Comparison of ENCODE assay signal across 20 cellular contexts in genomic region chr9:31325778-31326177, GRCh38.
DNase-seq lines count a peak whose midpoint lies in the region; ATAC-seq and TF ChIP-seq lines count a peak whose summit lies in the region.
"Had no signal": no experiment of that assay in that cellular context is flagged by ENCODE, and none has a peak within 500 bp of the region (broad histone marks: within the 10 kb centered on the region; RNA-seq: fewer than 3 reads in every experiment).

No MANE protein-coding gene starts in this region.

- peaks cover 0 to 6% (median 0%) of the 10 kb centered on the region in 8 donors for H3K9me3 Mint-ChIP-seq in CD4-positive, alpha-beta memory T cell
- H3K9me3 Mint-ChIP-seq in T-cell: peaks cover 0 to 6% (median 0%) of the 10 kb centered on the region in 3 donors
- H3K9me3 Mint-ChIP-seq in osteocyte (ENCODE audit: unreplicated experiment): no peaks in the 10 kb centered on the region
- peaks cover 7% of the 10 kb centered on the region for H3K9me3 Mint-ChIP-seq in activated CD4-positive, alpha-beta memory T cell treated with anti-CD3 and anti-CD28 coated beads, Interleukin-2, amount 10 ng/mL, durations not matched to agents 7 days and 5 days

- intact Hi-C loops in CD4-positive, alpha-beta memory T cell (cut with micrococcal nuclease): no loop called here
- intact Hi-C loops in sigmoid colon (cut with DNase I): no loop called here

- peaks cover 28 to 54% (median 39%) of the 10 kb centered on the region in 4 donors for H3K4me1 Mint-ChIP-seq in CD4-positive, alpha-beta memory T cell
- peaks cover 32 to 39% (median 35%) of the 10 kb centered on the region in 3 donors for H3K4me1 Mint-ChIP-seq in T-cell
- no peaks in the 10 kb centered on the region for H3K4me1 Mint-ChIP-seq in osteocyte (ENCODE audit: unreplicated experiment)
- H3K4me1 Mint-ChIP-seq in activated CD4-positive, alpha-beta memory T cell treated with anti-CD3 and anti-CD28 coated beads, Interleukin-2, amount 10 ng/mL, durations not matched to agents 7 days and 5 days: peaks cover 13% of the 10 kb centered on the region

- no peak overlapping the region for H3K4me3 Mint-ChIP-seq in CD4-positive, alpha-beta memory T cell
- H3K4me3 Mint-ChIP-seq in T-cell (no peak overlapping the region), osteocyte (ENCODE audit: unreplicated experiment) (no peak overlapping the region)
- no peak overlapping the region for H3K4me3 Mint-ChIP-seq in activated CD4-positive, alpha-beta memory T cell treated with anti-CD3 and anti-CD28 coated beads, Interleukin-2, amount 10 ng/mL, durations not matched to agents 7 days and 5 days

- peaks cover 36% of the 10 kb centered on the region for H3K4me1 ChIP-seq in CD4-positive, alpha-beta memory T cell (ENCODE audit: insufficient read depth, low read length)
- H3K4me1 ChIP-seq in sigmoid colon: no peaks in the 10 kb centered on the region
- H3K4me1 ChIP-seq: A549, BE2C had no signal

- H3K36me3 Mint-ChIP-seq in CD4-positive, alpha-beta memory T cell: no peaks in the 10 kb centered on the region
- no peaks in the 10 kb centered on the region for H3K36me3 Mint-ChIP-seq in T-cell
- H3K36me3 Mint-ChIP-seq in osteocyte (ENCODE audit: unreplicated experiment): no peaks in the 10 kb centered on the region
- peaks cover 2% of the 10 kb centered on the region for H3K36me3 Mint-ChIP-seq in activated CD4-positive, alpha-beta memory T cell treated with anti-CD3 and anti-CD28 coated beads, Interleukin-2, amount 10 ng/mL, durations not matched to agents 7 days and 5 days (ENCODE audit: low read depth)

- TF ChIP-seq EP300 in sigmoid colon (IDR thresholded peaks at IDR 0.05): no peak

- no peak for TF ChIP-seq POLR2A in sigmoid colon (IDR thresholded peaks at IDR 0.05)

- peak overlapping the region in 5 of 7 donors; percentile 11 to 84 (median 41) for H3K27ac Mint-ChIP-seq in CD4-positive, alpha-beta memory T cell
- H3K27ac Mint-ChIP-seq in T-cell (peak overlapping the region; percentile 85 to 89), osteocyte (ENCODE audit: unreplicated experiment) (no peak overlapping the region)
- H3K27ac Mint-ChIP-seq in activated CD4-positive, alpha-beta memory T cell treated with anti-CD3 and anti-CD28 coated beads, Interleukin-2, amount 10 ng/mL, durations not matched to agents 7 days and 5 days: no peak overlapping the region

- H3K27me3 Mint-ChIP-seq in CD4-positive, alpha-beta memory T cell: no peaks in the 10 kb centered on the region
- H3K27me3 Mint-ChIP-seq in T-cell (no peaks in the 10 kb centered on the region), osteocyte (ENCODE audit: unreplicated experiment) (peaks cover 11% of the 10 kb centered on the region)
- no peaks in the 10 kb centered on the region for H3K27me3 Mint-ChIP-seq in activated CD4-positive, alpha-beta memory T cell treated with anti-CD3 and anti-CD28 coated beads, Interleukin-2, amount 10 ng/mL, durations not matched to agents 7 days and 5 days

- DNase-seq in Ammon's horn (ENCODE audit: low spot score): peak; percentile 3
- no peak for DNase-seq in CD4-positive, alpha-beta memory T cell
- no peak for DNase-seq in T-cell
- DNase-seq in sigmoid colon: peak; percentile 57
- DNase-seq in NCI-H2196 (lab: John Stamatoyannopoulos, UW; ENCODE audit: unreplicated experiment): no peak
- DNase-seq in osteocyte (ENCODE audit: extremely low spot score, unreplicated experiment): no peak
- DNase-seq in activated CD4-positive, alpha-beta memory T cell treated with anti-CD3 and anti-CD28 coated beads, Interleukin-2, amount 10 ng/mL, durations not matched to agents 7 days and 5 days: no peak
- DNase-seq: BE2C; Calu3; DMS153; GM23248; Kasumi-1; NCI-H1694; NCI-H748 treated with DMSO at 0.1 percent for 48 hours; NK-92 treated with Interleukin-12 subunit alpha and Interleukin-12 subunit beta, amount 100 ng/mL, for 24 hours; SIG-M5 had no signal

- no peaks in the 10 kb centered on the region for H3K27me3 ChIP-seq in CD4-positive, alpha-beta memory T cell (ENCODE audit: insufficient read depth, low read length)
- H3K27me3 ChIP-seq in sigmoid colon: no peaks in the 10 kb centered on the region
- H3K27me3 ChIP-seq: BE2C had no signal

- H3K9me3 ChIP-seq in CD4-positive, alpha-beta memory T cell (ENCODE audit: control insufficient read depth in 1 of 2, low read length in 2 of 2): no peaks in the 10 kb centered on the region
- no peaks in the 10 kb centered on the region for H3K9me3 ChIP-seq in sigmoid colon
- H3K9me3 ChIP-seq: A549, BE2C had no signal

- ATAC-seq in T-cell (replicated peaks in 1 of 4): no peak
- ATAC-seq: A549, HCT116, SK-N-SH treated with all-trans-retinoic acid at 6 μM for 48 hours had no signal

- no peaks in the 10 kb centered on the region for H3K36me3 ChIP-seq in CD4-positive, alpha-beta memory T cell (ENCODE audit: insufficient read depth, low read length)
- no peaks in the 10 kb centered on the region for H3K36me3 ChIP-seq in sigmoid colon
- H3K36me3 ChIP-seq: BE2C had no signal

- H3K27ac ChIP-seq in CD4-positive, alpha-beta memory T cell (ENCODE audit: low read depth, low read length): no peak overlapping the region
- no peak overlapping the region for H3K27ac ChIP-seq in sigmoid colon
- H3K27ac ChIP-seq: A549, GM23248, RWPE1 had no signal

- WGBS in sigmoid colon, 2 donors: 93 to 95% methylated on average over 6 of the region's 6 CpGs

- TF ChIP-seq CTCF in sigmoid colon (IDR thresholded peaks at IDR 0.05) (no peak), osteocyte (IDR thresholded peaks at IDR 0.05) (no peak)

- CTCF ChIA-PET in CD4-positive, alpha-beta memory T cell (lab: Charles Lee; ENCODE audit: partially characterized antibody): interaction anchor here (1.5 kb wide), 1 partner anchor 13 kb away, joined by 4 read pairs; no protein-coding TSS in a partner anchor
- CTCF ChIA-PET in T-cell (lab: Charles Lee): no interaction called here
- CTCF ChIA-PET in activated CD4-positive, alpha-beta memory T cell treated with anti-CD3 and anti-CD28 coated beads, Interleukin-2, amount 10 ng/mL, durations not matched to agents 7 days and 5 days (lab: Charles Lee): no interaction called here

- no peak overlapping the region for H3K4me3 ChIP-seq in CD4-positive, alpha-beta memory T cell (ENCODE audit: low read length in 2 of 2)
- H3K4me3 ChIP-seq in sigmoid colon: no peak overlapping the region
- H3K4me3 ChIP-seq: A549, GM23248 had no signal

- POLR2A ChIA-PET in CD4-positive, alpha-beta memory T cell (lab: Charles Lee; ENCODE audit: partially characterized antibody): interaction anchor here (3.0 kb wide), 1 partner anchor 10 kb away, joined by 14 read pairs; no protein-coding TSS in a partner anchor
- POLR2A ChIA-PET in T-cell (lab: Charles Lee): no interaction called here
- POLR2A ChIA-PET in activated CD4-positive, alpha-beta memory T cell treated with anti-CD3 and anti-CD28 coated beads, Interleukin-2, amount 10 ng/mL, durations not matched to agents 7 days and 5 days (lab: Charles Lee): no interaction called here

Comparison
In these comparisons a context has a peak if more than half of its experiments do, and no peak if none do; other contexts are left out.
1. DNase-seq: peak in Ammon's horn (single experiment) and sigmoid colon (single experiment); none in CD4-positive, alpha-beta memory T cell (0 of 5), T-cell (0 of 34), NCI-H2196 (single experiment), osteocyte (single experiment) and activated CD4-positive, alpha-beta memory T cell treated with anti-CD3 and anti-CD28 coated beads, Interleukin-2, amount 10 ng/mL, durations not matched to agents 7 days and 5 days (single experiment).
2. H3K27ac Mint-ChIP-seq: peak in CD4-positive, alpha-beta memory T cell (5 of 7) and T-cell (2 of 2); none in osteocyte (single experiment) and activated CD4-positive, alpha-beta memory T cell treated with anti-CD3 and anti-CD28 coated beads, Interleukin-2, amount 10 ng/mL, durations not matched to agents 7 days and 5 days (single experiment).